9 cellular contexts compared by ENCODE assay signal in the genomic region with DNA sequence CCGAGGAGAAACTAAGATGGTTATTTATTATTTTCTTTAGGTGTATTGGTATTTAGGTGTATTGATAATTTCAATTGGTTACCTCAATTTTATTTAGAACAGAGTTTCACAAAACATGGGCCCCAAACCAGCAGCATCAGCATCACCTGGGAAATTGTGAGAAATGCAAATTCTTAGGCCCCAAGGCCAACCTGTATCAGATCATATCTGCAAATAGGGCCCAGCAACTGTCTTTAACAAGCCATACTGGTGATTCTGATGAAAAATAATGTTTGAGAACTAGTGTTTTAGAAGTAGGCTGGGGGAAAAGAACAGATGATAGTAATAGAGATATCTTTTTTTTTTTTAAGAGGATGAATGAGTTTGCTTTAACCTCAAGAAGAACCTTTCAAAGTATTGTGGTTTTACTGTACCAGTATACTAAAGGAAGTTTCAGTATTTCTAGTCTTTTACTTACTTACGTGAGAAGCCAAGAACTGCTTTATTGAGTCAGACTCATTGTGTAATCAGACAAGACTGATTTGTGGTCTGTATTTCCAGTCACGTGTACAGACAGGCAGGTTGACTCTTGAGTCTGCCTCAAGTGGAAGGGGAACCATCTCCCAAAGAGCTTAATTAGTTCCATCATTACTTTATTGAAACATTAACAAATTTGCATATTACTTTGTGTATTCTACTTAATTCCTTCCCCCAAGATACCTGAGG.
DNase-seq lines count a peak whose midpoint lies in the region; ATAC-seq and TF ChIP-seq lines count a peak whose summit lies in the region.
"Had no signal": no experiment of that assay in that cellular context is flagged by ENCODE, and none has a peak within 500 bp of the region (broad histone marks: within the 10 kb centered on the region; RNA-seq: fewer than 3 reads in every experiment).

No MANE protein-coding gene starts in this region.

- ATAC-seq in activated CD8-positive, alpha-beta memory T cell treated with anti-CD3 and anti-CD28 coated beads, Interleukin-2, amount 10 ng/mL, durations not matched to agents 7 days and 5 days = peak; percentile 83
- peak; percentile 87 for ATAC-seq in HG02943 (IDR thresholded peaks at IDR 0.05; ENCODE audit: low read depth, unreplicated experiment)

- peaks cover 7% of the 10 kb centered on the region for H3K4me1 Mint-ChIP-seq in activated CD8-positive, alpha-beta memory T cell treated with anti-CD3 and anti-CD28 coated beads, Interleukin-2, amount 10 ng/mL, durations not matched to agents 7 days and 5 days

- no peaks in the 10 kb centered on the region for H3K4me1 ChIP-seq in osteoblast (ENCODE audit: insufficient read depth, low read length)
- H3K4me1 ChIP-seq: pancreas had no signal

- no peaks in the 10 kb centered on the region for H3K27me3 ChIP-seq in osteoblast (ENCODE audit: insufficient read depth, low read length)
- H3K27me3 ChIP-seq: pancreas had no signal

- no peaks in the 10 kb centered on the region for H3K9me3 Mint-ChIP-seq in activated CD8-positive, alpha-beta memory T cell treated with anti-CD3 and anti-CD28 coated beads, Interleukin-2, amount 10 ng/mL, durations not matched to agents 7 days and 5 days (ENCODE audit: low read depth)

- no peaks in the 10 kb centered on the region for H3K79me2 ChIP-seq in osteoblast (ENCODE audit: insufficient read depth, low read length)

- no peaks in the 10 kb centered on the region for H3K36me3 Mint-ChIP-seq in activated CD8-positive, alpha-beta memory T cell treated with anti-CD3 and anti-CD28 coated beads, Interleukin-2, amount 10 ng/mL, durations not matched to agents 7 days and 5 days

- H3K27ac ChIP-seq in osteoblast (ENCODE audit: low read depth, low read length) = no peak overlapping the region
- H3K27ac ChIP-seq: pancreas had no signal

- H3K4me3 Mint-ChIP-seq in activated CD8-positive, alpha-beta memory T cell treated with anti-CD3 and anti-CD28 coated beads, Interleukin-2, amount 10 ng/mL, durations not matched to agents 7 days and 5 days = no peak overlapping the region

- no peak overlapping the region for H3K27ac Mint-ChIP-seq in activated CD8-positive, alpha-beta memory T cell treated with anti-CD3 and anti-CD28 coated beads, Interleukin-2, amount 10 ng/mL, durations not matched to agents 7 days and 5 days

- H3K4me2 ChIP-seq in osteoblast (ENCODE audit: insufficient read depth, low read length) = no peak overlapping the region

- no peak for DNase-seq in activated CD8-positive, alpha-beta memory T cell treated with anti-CD3 and anti-CD28 coated beads, Interleukin-2, amount 10 ng/mL, durations not matched to agents 7 days and 5 days
- DNase-seq in activated CD8-positive, alpha-beta memory T cell treated with anti-CD3 and anti-CD28 coated beads, Interleukin-2, amount 50 U/mL, for 4 hours = no peak
- DNase-seq in NCI-H510A treated with DMSO at 0.1 percent for 48 hours (lab: John Stamatoyannopoulos, UW) = peak; percentile 82
- DNase-seq in glomerular visceral epithelial cell (ENCODE audit: extremely low spot score) = peak; percentile 12
- no peak for DNase-seq in hepatic stellate cell (ENCODE audit: low spot score)
- DNase-seq in stimulated activated CD4-positive, alpha-beta T cell treated with anti-CD3 and anti-CD28 coated beads, Interleukin-1b, Interleukin-23, amount 100 ng/mL, for 48 hours = no peak
- DNase-seq in osteoblast (ENCODE audit: insufficient read length, low spot score, missing footprints) = no peak
- DNase-seq: pancreas had no signal

- TF ChIP-seq CTCF in osteoblast (IDR thresholded peaks at IDR 0.05; ENCODE audit: extremely low read depth, low read depth, low read length) = no peak

- CTCF ChIA-PET in activated CD8-positive, alpha-beta memory T cell treated with anti-CD3 and anti-CD28 coated beads, Interleukin-2, amount 10 ng/mL, durations not matched to agents 7 days and 5 days (lab: Charles Lee) = no interaction called here

- no peaks in the 10 kb centered on the region for H4K20me1 ChIP-seq in osteoblast (ENCODE audit: insufficient read depth, low read length)

- H3K27me3 Mint-ChIP-seq in activated CD8-positive, alpha-beta memory T cell treated with anti-CD3 and anti-CD28 coated beads, Interleukin-2, amount 10 ng/mL, durations not matched to agents 7 days and 5 days = peaks cover 14% of the 10 kb centered on the region

- no peak overlapping the region for H3K4me3 ChIP-seq in osteoblast (ENCODE audit: insufficient read depth, low read length)
- H3K4me3 ChIP-seq: pancreas had no signal

- H2AFZ ChIP-seq in osteoblast (ENCODE audit: low read length) = no peak overlapping the region

- no peaks in the 10 kb centered on the region for H3K36me3 ChIP-seq in osteoblast (ENCODE audit: insufficient read depth, low read length)
- H3K36me3 ChIP-seq: pancreas had no signal

- no peaks in the 10 kb centered on the region for H3K9me3 ChIP-seq in osteoblast (ENCODE audit: low read depth, low read length)
- H3K9me3 ChIP-seq: pancreas had no signal

Comparison
In these comparisons a context has a peak if more than half of its experiments do, and no peak if none do; other contexts are left out.
1. DNase-seq: peak in NCI-H510A treated with DMSO at 0.1 percent for 48 hours (single experiment) and glomerular visceral epithelial cell (single experiment); none in activated CD8-positive, alpha-beta memory T cell treated with anti-CD3 and anti-CD28 coated beads, Interleukin-2, amount 10 ng/mL, durations not matched to agents 7 days and 5 days (single experiment), activated CD8-positive, alpha-beta memory T cell treated with anti-CD3 and anti-CD28 coated beads, Interleukin-2, amount 50 U/mL, for 4 hours (single experiment), hepatic stellate cell (single experiment), stimulated activated CD4-positive, alpha-beta T cell treated with anti-CD3 and anti-CD28 coated beads, Interleukin-1b, Interleukin-23, amount 100 ng/mL, for 48 hours (single experiment) and osteoblast (single experiment).